Comparison of ENCODE assay signal across 19 cellular contexts in genomic region chr5:90939208-90939607, GRCh38.
DNase-seq lines count a peak whose midpoint lies in the region; ATAC-seq, FAIRE-seq and TF ChIP-seq lines count a peak whose summit lies in the region.
"Had no signal": no experiment of that assay in that cellular context is flagged by ENCODE, and none has a peak within 500 bp of the region (broad histone marks: within the 10 kb centered on the region; RNA-seq: fewer than 3 reads in every experiment).

No MANE protein-coding gene starts in this region.

- H3K4me3 ChIP-seq in RWPE2 (ENCODE audit: severe bottlenecking) = no peak overlapping the region
- H3K4me3 ChIP-seq in epithelial cell of proximal tubule (ENCODE audit: low read depth, low read length) = no peak overlapping the region
- H3K4me3 ChIP-seq in neuron (ENCODE audit: low read length) = no peak overlapping the region
- H3K4me3 ChIP-seq in SJCRH30 = no peak overlapping the region
- H3K4me3 ChIP-seq: PC-9 had no signal

- TF ChIP-seq POLR2A in GM12891 (IDR thresholded peaks at IDR 0.05; ENCODE audit: low read depth, low read length) = no peak

- ATAC-seq in RWPE2 (ENCODE audit: low read depth) (no peak), GM18498 (IDR thresholded peaks at IDR 0.05; ENCODE audit: unreplicated experiment) (no peak)
- ATAC-seq: activated T-cell treated with anti-CD3 and anti-CD28 coated beads, Interleukin-2, amount 50 U/mL, for 4 hours; sciatic nerve had no signal

- H3K27me3 ChIP-seq in RWPE2 (ENCODE audit: insufficient read depth, poor library complexity, severe bottlenecking) (no peaks in the 10 kb centered on the region), neuron (ENCODE audit: insufficient read depth, low read length) (no peaks in the 10 kb centered on the region), SJCRH30 (no peaks in the 10 kb centered on the region)

- H2AFZ ChIP-seq in neuron (ENCODE audit: low read depth, low read length) = peak overlapping the region; percentile 50
- H2AFZ ChIP-seq: PC-9 had no signal

- TF ChIP-seq CTCF in RWPE2 (IDR thresholded peaks at IDR 0.05; ENCODE audit: poor library complexity, severe bottlenecking) (no peak), epithelial cell of proximal tubule (conservative IDR thresholded peaks at IDR 0.05; ENCODE audit: low read depth, low read length) (no peak)

- H3K9me3 ChIP-seq in RWPE2 (ENCODE audit: severe bottlenecking) (no peaks in the 10 kb centered on the region), neuron (ENCODE audit: low read length) (peaks cover 4% of the 10 kb centered on the region), SJCRH30 (replicated peaks) (no peaks in the 10 kb centered on the region)

- H3K27ac ChIP-seq in RWPE2 (ENCODE audit: poor library complexity, severe bottlenecking) (peak overlapping the region; percentile 45), SJCRH30 (no peak overlapping the region)
- H3K27ac ChIP-seq: PC-9 had no signal

- peak; percentile 28 for FAIRE-seq in GM12891 (lab: Jason Lieb, UNC)
- FAIRE-seq: G401.6 had no signal

- H3K4me1 ChIP-seq in RWPE2 (ENCODE audit: insufficient read depth, poor library complexity, severe bottlenecking) = peaks cover 41% of the 10 kb centered on the region
- peaks cover 17% of the 10 kb centered on the region for H3K4me1 ChIP-seq in neuron (ENCODE audit: insufficient read depth, low read length)
- H3K4me1 ChIP-seq in SJCRH30 = no peaks in the 10 kb centered on the region

- DNase-seq in GM12891 (ENCODE audit: insufficient read length, low spot score) (no peak), RWPE2 (ENCODE audit: low spot score) (no peak), epithelial cell of proximal tubule (ENCODE audit: low read depth) (peak; percentile 39), NCI-H1092 (lab: John Stamatoyannopoulos, UW) (no peak), cerebellar cortex (ENCODE audit: low spot score) (no peak), SJCRH30 (no peak)
- DNase-seq: activated CD4-positive, alpha-beta T cell treated with anti-CD3 and anti-CD28 coated beads, Interleukin-2, amount 50 U/mL, for 48 hours; activated T-cell treated with anti-CD3 and anti-CD28 coated beads, Interleukin-2, amount 50 U/mL, for 4 hours; central memory CD4-positive, alpha-beta T cell; COR-L47; mammary epithelial cell; NCI-H187 treated with DMSO at 0.1 percent for 48 hours; NCI-H526 treated with DMSO at 0.1 percent for 48 hours; PC-9; stimulated activated CD4-positive, alpha-beta T cell treated with anti-CD3 and anti-CD28 coated beads, Interleukin-2, amount 100 ng/mL, for 48 hours had no signal

- H3K36me3 ChIP-seq in RWPE2 (ENCODE audit: low read depth) = no peaks in the 10 kb centered on the region
- H3K36me3 ChIP-seq in neuron (ENCODE audit: insufficient read depth, low read length) = peaks cover 1% of the 10 kb centered on the region
- H3K36me3 ChIP-seq in SJCRH30 = no peaks in the 10 kb centered on the region

TF ChIP-seq in GM12891, 5 proteins besides CTCF, POLR2A, EP300 and RAD21:
- no peak for TF ChIP-seq TAF1 (IDR thresholded peaks at IDR 0.05; ENCODE audit: low read depth, low read length)
- TF ChIP-seq SPI1 (IDR thresholded peaks at IDR 0.05; ENCODE audit: low read depth, low read length) = no peak
- TF ChIP-seq PAX5 (IDR thresholded peaks at IDR 0.05; ENCODE audit: insufficient read depth, low read length, severe bottlenecking) = no peak
- no peak for TF ChIP-seq POLR2AphosphoS5 (IDR thresholded peaks at IDR 0.05; ENCODE audit: low read depth, low read length)
- no peak for TF ChIP-seq POU2F2 (IDR thresholded peaks at IDR 0.05; ENCODE audit: low read depth, low read length)
